1 cellular context compared by ENCODE assay signal in the genomic region with DNA sequence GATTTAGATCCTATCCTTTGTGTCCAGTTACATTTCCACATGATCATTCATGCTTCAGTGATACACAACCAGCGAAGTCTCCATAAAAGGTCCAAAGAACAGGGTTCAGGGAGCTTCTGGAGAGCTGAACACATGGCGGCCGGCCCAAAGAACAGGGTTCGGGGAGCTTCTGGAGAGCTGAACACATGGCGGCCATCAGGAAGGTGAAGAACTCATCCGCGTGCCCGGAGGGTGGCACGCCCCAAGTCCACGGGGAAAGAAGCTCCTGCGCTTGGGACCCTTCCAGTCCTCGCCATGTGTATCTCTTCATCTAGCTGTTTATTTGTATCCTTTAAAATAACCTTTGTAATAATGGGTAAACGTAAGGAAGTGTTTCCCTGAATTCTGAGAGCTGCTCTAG.
TF ChIP-seq lines count a peak whose summit lies in the region.

No MANE protein-coding gene starts in this region.

TF ChIP-seq in A549, 52 proteins besides CTCF, POLR2A, EP300 and RAD21 (continued from another document):
- TF ChIP-seq, protein P1, sequence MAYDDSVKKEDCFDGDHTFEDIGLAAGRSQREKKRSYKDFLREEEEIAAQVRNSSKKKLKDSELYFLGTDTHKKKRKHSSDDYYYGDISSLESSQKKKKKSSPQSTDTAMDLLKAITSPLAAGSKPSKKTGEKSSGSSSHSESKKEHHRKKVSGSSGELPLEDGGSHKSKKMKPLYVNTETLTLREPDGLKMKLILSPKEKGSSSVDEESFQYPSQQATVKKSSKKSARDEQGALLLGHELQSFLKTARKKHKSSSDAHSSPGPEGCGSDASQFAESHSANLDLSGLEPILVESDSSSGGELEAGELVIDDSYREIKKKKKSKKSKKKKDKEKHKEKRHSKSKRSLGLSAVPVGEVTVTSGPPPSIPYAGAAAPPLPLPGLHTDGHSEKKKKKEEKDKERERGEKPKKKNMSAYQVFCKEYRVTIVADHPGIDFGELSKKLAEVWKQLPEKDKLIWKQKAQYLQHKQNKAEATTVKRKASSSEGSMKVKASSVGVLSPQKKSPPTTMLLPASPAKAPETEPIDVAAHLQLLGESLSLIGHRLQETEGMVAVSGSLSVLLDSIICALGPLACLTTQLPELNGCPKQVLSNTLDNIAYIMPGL (CRISPR knock-in tag; IDR thresholded peaks at IDR 0.05; ENCODE audit: borderline replicate concordance), result no peak
- no peak for TF ChIP-seq MAFK (IDR thresholded peaks at IDR 0.05; ENCODE audit: partially characterized antibody)
- no peak for TF ChIP-seq NPAS2 (CRISPR knock-in tag; IDR thresholded peaks at IDR 0.05; ENCODE audit: borderline replicate concordance)
- no peak for TF ChIP-seq MAZ (IDR thresholded peaks at IDR 0.05; ENCODE audit: borderline replicate concordance, low read depth, low read length)
TF ChIP-seq in A549: peak in this region for 0.
